ENCODE assay signal across 28 cellular contexts in the genomic region with DNA sequence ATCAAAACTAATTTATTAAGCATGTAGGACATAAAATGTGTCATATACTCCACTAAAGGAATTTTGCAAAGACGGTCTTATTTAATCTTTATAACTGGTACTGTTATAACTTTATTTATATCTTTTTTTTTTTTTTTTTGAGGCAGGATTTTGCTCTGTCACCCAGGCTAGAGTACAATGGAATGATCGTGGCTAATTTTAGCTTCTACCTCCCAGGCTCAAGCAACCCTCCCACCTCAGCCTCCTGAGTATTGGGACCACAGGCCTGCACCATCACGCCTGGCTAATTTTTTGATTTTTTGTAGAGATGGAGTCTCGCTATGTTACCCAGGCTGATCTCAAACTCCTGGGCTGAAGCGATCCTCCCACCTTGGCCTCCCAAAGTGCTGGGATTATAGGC.
"Had no signal": no experiment of that assay in that cellular context is flagged by ENCODE, and none has a peak within 500 bp of the region (broad histone marks: within the 10 kb centered on the region; RNA-seq: fewer than 3 reads in every experiment).

No MANE protein-coding gene starts in this region.

- H3K36me3 ChIP-seq: heart right ventricle, lower lobe of right lung, neural progenitor cell, neutrophil, stomach, thoracic aorta, tibial artery, upper lobe of right lung had no signal

- H3K9ac ChIP-seq: neural progenitor cell, parathyroid adenoma had no signal

- H3K4me1 ChIP-seq: lower lobe of right lung, neural progenitor cell, parathyroid adenoma, psoas muscle, stomach, tibial artery, upper lobe of right lung had no signal

- H3K4me2 ChIP-seq: hepatocyte, neural progenitor cell had no signal

- H3K27me3 ChIP-seq: heart right ventricle, hepatocyte, neural progenitor cell, neutrophil, stomach, tibial artery, upper lobe of right lung had no signal

- DNase-seq: heart right ventricle; islet precursor cell; lower lobe of right lung; mammary epithelial cell; mesenchymal stem cell; natural killer cell; nephron progenitor cell; occipital lobe; psoas muscle; stimulated activated CD4-positive, alpha-beta T cell treated with anti-CD3 and anti-CD28 coated beads, Interleukin-12 subunit alpha, Interleukin-12 subunit beta, amount 100 ng/mL, for 4 hours; stimulated activated CD4-positive, alpha-beta T cell treated with anti-CD3 and anti-CD28 coated beads, Interleukin-15, amount 100 ng/mL, for 24 hours; stimulated activated CD4-positive, alpha-beta T cell treated with anti-CD3 and anti-CD28 coated beads, Interleukin-2, amount 100 ng/mL, for 24 hours; stimulated activated CD4-positive, alpha-beta T cell treated with anti-CD3 and anti-CD28 coated beads, Interleukin-4, amount 100 ng/mL, for 1 hour; stimulated activated naive B cell treated with anti-CD40 and anti-IgM and Interleukin-4, amounts not matched to agents 10 μg/mL and 1 μg/mL and 100 μg/mL, for 72 hours; stimulated activated naive CD8-positive, alpha-beta T cell treated with anti-CD3 and anti-CD28 coated beads, Interleukin-15, Interleukin-2, amounts not matched to agents 100 U/mL and 50 U/mL, for 24 hours; stomach; tibial artery; trophoblast cell; upper lobe of right lung had no signal

- H3K4me3 ChIP-seq: heart right ventricle, hepatocyte, lower lobe of right lung, neural progenitor cell, psoas muscle, skin epidermis, stomach, thoracic aorta, tibial artery, upper lobe of right lung had no signal

- ATAC-seq: left lobe of liver; lower lobe of right lung; natural killer cell; psoas muscle; sciatic nerve; stimulated activated naive B cell treated with anti-CD40 and anti-IgM and Interleukin-4, amounts not matched to agents 10 μg/mL and 1 μg/mL and 100 μg/mL, for 72 hours; stimulated activated naive CD8-positive, alpha-beta T cell treated with anti-CD3 and anti-CD28 coated beads, Interleukin-15, Interleukin-2, amounts not matched to agents 100 U/mL and 50 U/mL, for 24 hours; upper lobe of right lung had no signal

- H3K27ac ChIP-seq: heart right ventricle, hepatocyte, lower lobe of right lung, neural progenitor cell, neutrophil, parathyroid adenoma, psoas muscle, skin epidermis, stomach, thoracic aorta, tibial artery, upper lobe of right lung had no signal

- FAIRE-seq: urothelium cell line had no signal

- H3K9me3 ChIP-seq: heart right ventricle, lower lobe of right lung, neutrophil, psoas muscle, stomach, thoracic aorta, tibial artery, upper lobe of right lung had no signal
